In genomic region chr2:164693390-164693789, GRCh38 we compare ENCODE assay signal across 1 cellular context.
A peak's percentile ranks its signal among the peaks of the same experiment; 100 is the strongest.
TF ChIP-seq lines count a peak whose summit lies in the region.

No MANE protein-coding gene starts in this region.

TF ChIP-seq in HepG2, 621 proteins besides CTCF, POLR2A, EP300 and RAD21 (continued from another document and continues in another):
- TF ChIP-seq AHDC1 (CRISPR knock-in tag; IDR thresholded peaks at IDR 0.05; ENCODE audit: borderline replicate concordance): peak; percentile 94; the same call in 1 of the 2 replicates
- TF ChIP-seq, protein P1, sequence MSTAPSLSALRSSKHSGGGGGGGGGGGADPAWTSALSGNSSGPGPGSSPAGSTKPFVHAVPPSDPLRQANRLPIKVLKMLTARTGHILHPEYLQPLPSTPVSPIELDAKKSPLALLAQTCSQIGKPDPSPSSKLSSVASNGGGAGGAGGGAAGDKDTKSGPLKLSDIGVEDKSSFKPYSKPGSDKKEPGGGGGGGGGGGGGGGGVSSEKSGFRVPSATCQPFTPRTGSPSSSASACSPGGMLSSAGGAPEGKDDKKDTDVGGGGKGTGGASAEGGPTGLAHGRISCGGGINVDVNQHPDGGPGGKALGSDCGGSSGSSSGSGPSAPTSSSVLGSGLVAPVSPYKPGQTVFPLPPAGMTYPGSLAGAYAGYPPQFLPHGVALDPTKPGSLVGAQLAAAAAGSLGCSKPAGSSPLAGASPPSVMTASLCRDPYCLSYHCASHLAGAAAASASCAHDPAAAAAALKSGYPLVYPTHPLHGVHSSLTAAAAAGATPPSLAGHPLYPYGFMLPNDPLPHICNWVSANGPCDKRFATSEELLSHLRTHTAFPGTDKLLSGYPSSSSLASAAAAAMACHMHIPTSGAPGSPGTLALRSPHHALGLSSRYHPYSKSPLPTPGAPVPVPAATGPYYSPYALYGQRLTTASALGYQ (CRISPR knock-in tag; IDR thresholded peaks at IDR 0.05): peak; percentile 90
- no peak for TF ChIP-seq CBX1 (IDR thresholded peaks at IDR 0.05; ENCODE audit: low read depth)
- TF ChIP-seq RFX5 (IDR thresholded peaks at IDR 0.05; ENCODE audit: low read depth, low read length): no peak
- no peak for TF ChIP-seq ZNF20 (CRISPR knock-in tag; IDR thresholded peaks at IDR 0.05)
- TF ChIP-seq NFIC (IDR thresholded peaks at IDR 0.05; ENCODE audit: low read length): peak; percentile 95
- no peak for TF ChIP-seq NFE2L1 (CRISPR knock-in tag; IDR thresholded peaks at IDR 0.05; ENCODE audit: borderline replicate concordance)
- TF ChIP-seq POLR2AphosphoS5 (IDR thresholded peaks at IDR 0.05; ENCODE audit: low read depth, low read length): no peak
- TF ChIP-seq IRF2 (CRISPR knock-in tag; IDR thresholded peaks at IDR 0.05): no peak; the same call in 1 of the 2 replicates
- no peak for TF ChIP-seq ZFX (CRISPR knock-in tag; IDR thresholded peaks at IDR 0.05; ENCODE audit: low read depth)
- TF ChIP-seq, protein P2, sequence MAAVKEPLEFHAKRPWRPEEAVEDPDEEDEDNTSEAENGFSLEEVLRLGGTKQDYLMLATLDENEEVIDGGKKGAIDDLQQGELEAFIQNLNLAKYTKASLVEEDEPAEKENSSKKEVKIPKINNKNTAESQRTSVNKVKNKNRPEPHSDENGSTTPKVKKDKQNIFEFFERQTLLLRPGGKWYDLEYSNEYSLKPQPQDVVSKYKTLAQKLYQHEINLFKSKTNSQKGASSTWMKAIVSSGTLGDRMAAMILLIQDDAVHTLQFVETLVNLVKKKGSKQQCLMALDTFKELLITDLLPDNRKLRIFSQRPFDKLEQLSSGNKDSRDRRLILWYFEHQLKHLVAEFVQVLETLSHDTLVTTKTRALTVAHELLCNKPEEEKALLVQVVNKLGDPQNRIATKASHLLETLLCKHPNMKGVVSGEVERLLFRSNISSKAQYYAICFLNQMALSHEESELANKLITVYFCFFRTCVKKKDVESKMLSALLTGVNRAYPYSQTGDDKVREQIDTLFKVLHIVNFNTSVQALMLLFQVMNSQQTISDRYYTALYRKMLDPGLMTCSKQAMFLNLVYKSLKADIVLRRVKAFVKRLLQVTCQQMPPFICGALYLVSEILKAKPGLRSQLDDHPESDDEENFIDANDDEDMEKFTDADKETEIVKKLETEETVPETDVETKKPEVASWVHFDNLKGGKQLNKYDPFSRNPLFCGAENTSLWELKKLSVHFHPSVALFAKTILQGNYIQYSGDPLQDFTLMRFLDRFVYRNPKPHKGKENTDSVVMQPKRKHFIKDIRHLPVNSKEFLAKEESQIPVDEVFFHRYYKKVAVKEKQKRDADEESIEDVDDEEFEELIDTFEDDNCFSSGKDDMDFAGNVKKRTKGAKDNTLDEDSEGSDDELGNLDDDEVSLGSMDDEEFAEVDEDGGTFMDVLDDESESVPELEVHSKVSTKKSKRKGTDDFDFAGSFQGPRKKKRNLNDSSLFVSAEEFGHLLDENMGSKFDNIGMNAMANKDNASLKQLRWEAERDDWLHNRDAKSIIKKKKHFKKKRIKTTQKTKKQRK (IDR thresholded peaks at IDR 0.05; ENCODE audit: low read length): no peak
- no peak for TF ChIP-seq KAT7 (CRISPR knock-in tag; IDR thresholded peaks at IDR 0.05; ENCODE audit: borderline replicate concordance)
- peak; percentile 93 for TF ChIP-seq ZNF609 (CRISPR knock-in tag; IDR thresholded peaks at IDR 0.05; ENCODE audit: borderline replicate concordance)
- no peak for TF ChIP-seq NCOA1 (CRISPR knock-in tag; IDR thresholded peaks at IDR 0.05)
- TF ChIP-seq, protein P3, sequence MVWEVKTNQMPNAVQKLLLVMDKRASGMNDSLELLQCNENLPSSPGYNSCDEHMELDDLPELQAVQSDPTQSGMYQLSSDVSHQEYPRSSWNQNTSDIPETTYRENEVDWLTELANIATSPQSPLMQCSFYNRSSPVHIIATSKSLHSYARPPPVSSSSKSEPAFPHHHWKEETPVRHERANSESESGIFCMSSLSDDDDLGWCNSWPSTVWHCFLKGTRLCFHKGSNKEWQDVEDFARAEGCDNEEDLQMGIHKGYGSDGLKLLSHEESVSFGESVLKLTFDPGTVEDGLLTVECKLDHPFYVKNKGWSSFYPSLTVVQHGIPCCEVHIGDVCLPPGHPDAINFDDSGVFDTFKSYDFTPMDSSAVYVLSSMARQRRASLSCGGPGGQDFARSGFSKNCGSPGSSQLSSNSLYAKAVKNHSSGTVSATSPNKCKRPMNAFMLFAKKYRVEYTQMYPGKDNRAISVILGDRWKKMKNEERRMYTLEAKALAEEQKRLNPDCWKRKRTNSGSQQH (CRISPR knock-in tag; IDR thresholded peaks at IDR 0.05; ENCODE audit: low read depth): no peak
- no peak for TF ChIP-seq STAT6 (CRISPR knock-in tag; IDR thresholded peaks at IDR 0.05; ENCODE audit: borderline replicate concordance)
- TF ChIP-seq ZFP36 (IDR thresholded peaks at IDR 0.05; ENCODE audit: borderline replicate concordance, low read depth, low read length, partially characterized antibody): no peak
- TF ChIP-seq ZNF224 (CRISPR knock-in tag; IDR thresholded peaks at IDR 0.05): no peak
- TF ChIP-seq SATB2 (CRISPR knock-in tag; IDR thresholded peaks at IDR 0.05): 0 out of 2 replicates have a peak, but pooled peaks have one; percentile 38
- no peak for TF ChIP-seq ZNF883 (CRISPR knock-in tag; IDR thresholded peaks at IDR 0.05; ENCODE audit: not compliant biosample characterization)
- TF ChIP-seq MXD1 (CRISPR knock-in tag; IDR thresholded peaks at IDR 0.05): no peak
- no peak for TF ChIP-seq THYN1 (CRISPR knock-in tag; IDR thresholded peaks at IDR 0.05; ENCODE audit: borderline replicate concordance, low read depth)
- TF ChIP-seq RXRA (CRISPR knock-in tag; IDR thresholded peaks at IDR 0.05): no peak
- no peak for TF ChIP-seq ZNF674 (CRISPR knock-in tag; IDR thresholded peaks at IDR 0.05; ENCODE audit: low read depth)
- no peak for TF ChIP-seq U2AF1 (optimal IDR thresholded peaks at IDR 0.05; ENCODE audit: low read depth, low read length)
- TF ChIP-seq ZNF720 (CRISPR knock-in tag; IDR thresholded peaks at IDR 0.05): no peak
- no peak for TF ChIP-seq ZNF766 (CRISPR knock-in tag; IDR thresholded peaks at IDR 0.05; ENCODE audit: borderline replicate concordance)
- TF ChIP-seq ZHX1 (CRISPR knock-in tag; IDR thresholded peaks at IDR 0.05; ENCODE audit: low read depth): no peak
- peak; percentile 83 for TF ChIP-seq BCL6 (CRISPR knock-in tag; IDR thresholded peaks at IDR 0.05)
- TF ChIP-seq ZNF350 (CRISPR knock-in tag; IDR thresholded peaks at IDR 0.05; ENCODE audit: borderline replicate concordance, low read depth): no peak
- TF ChIP-seq SP2 (CRISPR knock-in tag; IDR thresholded peaks at IDR 0.05): no peak
- no peak for TF ChIP-seq TSC22D2 (CRISPR knock-in tag; IDR thresholded peaks at IDR 0.05; ENCODE audit: borderline replicate concordance)
- TF ChIP-seq AHR (CRISPR knock-in tag; IDR thresholded peaks at IDR 0.05): no peak
- TF ChIP-seq TP53 (CRISPR knock-in tag; conservative IDR thresholded peaks at IDR 0.05): no peak
- TF ChIP-seq ZNF136 (CRISPR knock-in tag; IDR thresholded peaks at IDR 0.05; ENCODE audit: low read depth): no peak
- TF ChIP-seq ESRRA (CRISPR knock-in tag; IDR thresholded peaks at IDR 0.05; ENCODE audit: low read depth): no peak
